ENCODE assay signal across 15 cellular contexts in genomic region chr17:50452627-50453300, GRCh38. TPM values are rescaled to one million over a fixed set of nuclear protein-coding genes. Genes with fewer than 3 reads are reported as not detected.
DNase-seq lines count a peak whose midpoint lies in the region; ATAC-seq and TF ChIP-seq lines count a peak whose summit lies in the region.
"Had no signal": no experiment of that assay in that cellular context is flagged by ENCODE, and none has a peak within 500 bp of the region (broad histone marks: within the 10 kb centered on the region; RNA-seq: fewer than 3 reads in every experiment).

No MANE protein-coding gene starts in this region.

- in situ Hi-C loops in G401 (cut with HindIII; ENCODE audit: low sequenced_read_pairs) = no loop called here

- no peaks in the 10 kb centered on the region for H3K27me3 ChIP-seq in tibial nerve
- H3K27me3 ChIP-seq: testis had no signal

- no peak for TF ChIP-seq EP300 in tibial nerve (IDR thresholded peaks at IDR 0.05)

- no peak for TF ChIP-seq CTCF in AG10803 (conservative IDR thresholded peaks at IDR 0.05; ENCODE audit: low read length)
- TF ChIP-seq CTCF in fibroblast of pulmonary artery (IDR thresholded peaks at IDR 0.05; ENCODE audit: low read length, missing control alignments) = no peak
- TF ChIP-seq CTCF in tibial nerve (IDR thresholded peaks at IDR 0.05) = no peak

- H3K27ac ChIP-seq in tibial nerve = no peak overlapping the region
- H3K27ac ChIP-seq: testis had no signal

- no peaks in the 10 kb centered on the region for H3K9me3 ChIP-seq in tibial nerve
- H3K9me3 ChIP-seq: testis had no signal

- H3K36me3 ChIP-seq in tibial nerve = peaks cover 0 to 20% (median 0%) of the 10 kb centered on the region in 3 donors

- peak; percentile 21 for DNase-seq in AG10803 (ENCODE audit: low read depth)
- DNase-seq in NOMO-1 treated with dmso at 0.1 percent for 144 hours (lab: John Stamatoyannopoulos, UW; ENCODE audit: unreplicated experiment) = peak; percentile 74
- peak; percentile 19 for DNase-seq in fibroblast of pulmonary artery (ENCODE audit: low read depth)
- DNase-seq in activated CD4-positive, CD25-positive, alpha-beta regulatory T cell treated with anti-CD3 and anti-CD28 coated beads, Interleukin-2, amount 50 U/mL, for 72 hours = no peak
- DNase-seq in tibial nerve (ENCODE audit: low spot score in 2 of 2) = no peak
- no peak for DNase-seq in G401 (ENCODE audit: low spot score)
- no peak for DNase-seq in mucosa of gallbladder (ENCODE audit: low spot score)
- DNase-seq: NCI-H2171 treated with DMSO at 0.1 percent for 48 hours, testis had no signal

- WGBS in tibial nerve, 2 donors = 82 to 84% methylated on average over 10 of the region's 10 CpGs

- no peak for TF ChIP-seq POLR2A in tibial nerve (IDR thresholded peaks at IDR 0.05)

- ATAC-seq in GM21723 (IDR thresholded peaks at IDR 0.05; ENCODE audit: unreplicated experiment) = peak; percentile 63

- peaks cover 0 to 3% (median 0%) of the 10 kb centered on the region in 4 donors for H3K4me1 ChIP-seq in tibial nerve
- H3K4me1 ChIP-seq: testis had no signal

- H3K4me3 ChIP-seq in AG10803 (ENCODE audit: low read length) (no peak overlapping the region), fibroblast of pulmonary artery (replicated peaks; ENCODE audit: low read depth, low read length) (no peak overlapping the region), tibial nerve (no peak overlapping the region)
- H3K4me3 ChIP-seq: testis had no signal

RNA-seq across cellular contexts. Expression of gene CHAD, which starts 15.9 kb away (rescaled TPM):
- total RNA-seq in tibial nerve (not detected), mucosa of gallbladder (2.1 TPM)
- not detected in 2 replicates for total RNA-seq in G401 (2014; rRNA removed; shearing (Covaris generic))
- total RNA-seq: activated T-helper 1 cell treated with anti-CD3 and anti-CD28 coated beads, Interleukin-12 subunit alpha, Interleukin-12 subunit beta, Interleukin-2, Interleukin-4 antibody, amounts not matched to agents 30 ng/mL and 10 ng/mL and 1 ng/mL, durations not matched to agents 14 hours and 24 hours and 36 hours; epithelial cell of proximal tubule; H1; myocyte; SK-MEL-5 had no signal

RNA-seq across cellular contexts. Expression of gene RSAD1, which starts 25.9 kb away (rescaled TPM):
- total RNA-seq in tibial nerve = 10 to 100 TPM; 30.8 to 61.8 (median 32.9) TPM
- total RNA-seq in G401 (2014; rRNA removed; shearing (Covaris generic)) = 31.9 and 34.5 TPM in 2 replicates
- total RNA-seq in mucosa of gallbladder = 35.4 TPM

RNA-seq across cellular contexts. Expression of gene ACSF2, which starts 26.7 kb away (rescaled TPM):
- total RNA-seq in tibial nerve = 10 to 100 TPM; 20.5 to 69.3 (median 31.9) TPM
- 58.8 and 69.4 TPM in 2 replicates for total RNA-seq in G401 (2014; rRNA removed; shearing (Covaris generic))
- 67.5 TPM for total RNA-seq in mucosa of gallbladder

RNA-seq across cellular contexts. Expression of gene LRRC59, which starts 55.4 kb away (rescaled TPM):
- total RNA-seq in tibial nerve (10 to 100 TPM; 26.0 to 72.6 (median 36.3) TPM), mucosa of gallbladder (71.2 TPM)
- 150 and 182 TPM in 2 replicates for total RNA-seq in G401 (2014; rRNA removed; shearing (Covaris generic))

RNA-seq across cellular contexts. Expression of gene MYCBPAP, which starts 55.5 kb away (rescaled TPM):
- total RNA-seq in tibial nerve = 1 to 10 TPM; 1.2 to 6.8 (median 4.0) TPM
- 0.58 and 1.7 TPM in 2 replicates for total RNA-seq in G401 (2014; rRNA removed; shearing (Covaris generic))
- 4.6 TPM for total RNA-seq in mucosa of gallbladder

Comparison
In these comparisons a context has a peak if more than half of its experiments do, and no peak if none do; other contexts are left out.
1. DNase-seq: peak in AG10803 (single experiment), NOMO-1 treated with dmso at 0.1 percent for 144 hours (single experiment) and fibroblast of pulmonary artery (single experiment); none in activated CD4-positive, CD25-positive, alpha-beta regulatory T cell treated with anti-CD3 and anti-CD28 coated beads, Interleukin-2, amount 50 U/mL, for 72 hours (single experiment), tibial nerve (0 of 2), G401 (single experiment) and mucosa of gallbladder (single experiment).